21 cellular contexts compared by ENCODE assay signal in the genomic region with DNA sequence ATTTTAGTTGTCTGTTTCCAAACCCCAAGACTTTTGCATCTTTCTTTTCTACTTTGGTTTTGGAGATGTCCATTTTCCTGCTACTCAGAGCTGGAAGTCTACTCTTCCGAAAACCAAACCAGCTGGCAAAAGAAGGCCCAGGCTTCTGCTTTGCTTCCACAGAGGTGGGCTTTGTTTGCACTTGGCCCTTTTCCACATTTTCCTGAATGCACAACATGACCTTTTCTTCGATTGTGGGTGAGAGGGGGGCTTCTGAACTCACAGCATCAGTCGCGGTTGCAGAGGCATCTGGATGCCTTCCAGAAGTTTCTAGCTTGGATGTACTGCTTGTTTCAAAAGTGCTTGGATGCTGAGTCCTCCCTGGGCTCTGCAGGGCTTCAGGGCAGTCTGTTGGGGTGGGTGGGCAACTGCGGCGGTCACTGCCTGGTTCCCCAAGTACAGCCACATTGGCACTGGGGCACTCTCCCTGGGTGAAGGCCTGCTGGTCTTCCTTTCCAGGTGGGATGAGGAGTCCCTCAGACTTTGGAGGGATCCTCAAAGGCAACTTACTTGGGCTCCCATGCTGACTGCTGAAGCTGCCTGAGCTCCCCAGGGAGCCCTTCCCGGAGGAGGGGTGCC.
DNase-seq lines count a peak whose midpoint lies in the region; ATAC-seq, FAIRE-seq and TF ChIP-seq lines count a peak whose summit lies in the region.
"Had no signal": no experiment of that assay in that cellular context is flagged by ENCODE, and none has a peak within 500 bp of the region (broad histone marks: within the 10 kb centered on the region; RNA-seq: fewer than 3 reads in every experiment).

No MANE protein-coding gene starts in this region.

- H3K27ac ChIP-seq in kidney (ENCODE audit: low read depth in 2 of 2, low read length in 2 of 2): no peak overlapping the region
- H3K27ac ChIP-seq: A549 had no signal

- H3K27ac Mint-ChIP-seq in Caco-2 (ENCODE audit: unreplicated experiment): peak overlapping the region; percentile 35
- no peak overlapping the region for H3K27ac Mint-ChIP-seq in activated naive CD8-positive, alpha-beta T cell treated with anti-CD3 and anti-CD28 coated beads for 36 hours
- H3K27ac Mint-ChIP-seq: CD4-positive, alpha-beta memory T cell; GM23338; H9 had no signal

- no peaks in the 10 kb centered on the region for H3K27me3 Mint-ChIP-seq in Caco-2 (ENCODE audit: insufficient read depth, unreplicated experiment)
- peaks cover 3% of the 10 kb centered on the region for H3K27me3 Mint-ChIP-seq in activated naive CD8-positive, alpha-beta T cell treated with anti-CD3 and anti-CD28 coated beads for 36 hours
- H3K27me3 Mint-ChIP-seq: CD4-positive, alpha-beta memory T cell had no signal

- FAIRE-seq in kidney (lab: Jason Lieb, UNC): no peak
- FAIRE-seq: A549, G401.6, GM12892 had no signal

- intact Hi-C loops in Caco-2 (cut with micrococcal nuclease; ENCODE audit: unreplicated experiment): no loop called here
- intact Hi-C loops in kidney (cut with DNase I): no loop called here

- H3K4me1 ChIP-seq in Caco-2 (no peaks in the 10 kb centered on the region), kidney (ENCODE audit: control insufficient read depth in 1 of 2, insufficient read depth in 1 of 2, low read depth in 1 of 2, low read length in 2 of 2) (no peaks in the 10 kb centered on the region)
- H3K4me1 ChIP-seq: A549 had no signal

- no peaks in the 10 kb centered on the region for H3K4me1 Mint-ChIP-seq in Caco-2 (ENCODE audit: low read depth, unreplicated experiment)
- no peaks in the 10 kb centered on the region for H3K4me1 Mint-ChIP-seq in activated naive CD8-positive, alpha-beta T cell treated with anti-CD3 and anti-CD28 coated beads for 36 hours
- H3K4me1 Mint-ChIP-seq: CD4-positive, alpha-beta memory T cell had no signal

- H3K9me3 ChIP-seq in Caco-2 (no peaks in the 10 kb centered on the region), kidney (ENCODE audit: control insufficient read depth in 1 of 2, low read length in 2 of 2) (no peaks in the 10 kb centered on the region)
- H3K9me3 ChIP-seq: A549 had no signal

- H3K9ac ChIP-seq in kidney (ENCODE audit: low read length in 2 of 2): no peak overlapping the region

- no peaks in the 10 kb centered on the region for H3K36me3 ChIP-seq in Caco-2 (ENCODE audit: control insufficient read depth, insufficient read depth, low read length)
- H3K36me3 ChIP-seq in kidney (ENCODE audit: control insufficient read depth in 1 of 2, insufficient read depth in 2 of 2, low read length in 2 of 2): peaks cover 0 to 2% of the 10 kb centered on the region in 2 donors

- H3K4me3 ChIP-seq in Caco-2 (ENCODE audit: low read depth, low read length) (no peak overlapping the region), kidney (ENCODE audit: low read length in 2 of 2) (no peak overlapping the region)
- H3K4me3 ChIP-seq: A549, GM23338 had no signal

- no peaks in the 10 kb centered on the region for H3K36me3 Mint-ChIP-seq in Caco-2 (ENCODE audit: insufficient read depth, unreplicated experiment)
- no peaks in the 10 kb centered on the region for H3K36me3 Mint-ChIP-seq in activated naive CD8-positive, alpha-beta T cell treated with anti-CD3 and anti-CD28 coated beads for 36 hours
- H3K36me3 Mint-ChIP-seq: CD4-positive, alpha-beta memory T cell had no signal

- no peak for TF ChIP-seq CTCF in Caco-2 (IDR thresholded peaks at IDR 0.05; ENCODE audit: insufficient read depth in 1 of 2, low read depth in 1 of 2, low read length in 1 of 2, severe bottlenecking in 1 of 2, unreplicated experiment in 1 of 2)
- TF ChIP-seq CTCF in kidney (IDR thresholded peaks at IDR 0.05; ENCODE audit: borderline replicate concordance, extremely low read depth, insufficient read depth): no peak

- POLR2A ChIA-PET in Caco-2 (lab: Charles Lee): no interaction called here

- CTCF ChIA-PET in Caco-2 (lab: Charles Lee): no interaction called here

- H3K4me3 Mint-ChIP-seq in Caco-2 (ENCODE audit: unreplicated experiment): no peak overlapping the region
- H3K4me3 Mint-ChIP-seq in activated naive CD8-positive, alpha-beta T cell treated with anti-CD3 and anti-CD28 coated beads for 36 hours: no peak overlapping the region
- H3K4me3 Mint-ChIP-seq: CD4-positive, alpha-beta memory T cell; GM23338; H9 had no signal

- H3K9me3 Mint-ChIP-seq in Caco-2 (ENCODE audit: unreplicated experiment): no peaks in the 10 kb centered on the region
- H3K9me3 Mint-ChIP-seq in activated naive CD8-positive, alpha-beta T cell treated with anti-CD3 and anti-CD28 coated beads for 36 hours: no peaks in the 10 kb centered on the region
- H3K9me3 Mint-ChIP-seq: GM23338, H9 had no signal

- BruUV-seq in Caco-2 (replicated peaks; lab: Mats Ljungman, UMichigan): no TSS peak

- ATAC-seq in GM18519 (IDR thresholded peaks at IDR 0.05; ENCODE audit: low FRiP score, unreplicated experiment): no peak
- ATAC-seq: A549, GM23338, HCT116 had no signal

- no peak for DNase-seq in Caco-2
- DNase-seq in kidney: peak; percentile 53
- DNase-seq in pons (ENCODE audit: low spot score): peak; percentile 55
- peak; percentile 24 for DNase-seq in superior temporal gyrus (ENCODE audit: extremely low spot score)
- DNase-seq in activated naive CD4-positive, alpha-beta T cell treated with anti-CD3 and anti-CD28 coated beads, Interleukin-2, amount 50 U/mL, for 16 hours: no peak
- DNase-seq in NCI-H2227 treated with DMSO at 0.1 percent for 48 hours (lab: John Stamatoyannopoulos, UW): no peak
- no peak for DNase-seq in activated naive CD8-positive, alpha-beta T cell treated with anti-CD3 and anti-CD28 coated beads for 36 hours
- DNase-seq: 8988T; ACHN; AML-193; CD4-positive, alpha-beta memory T cell; COR-L47; DMS153; DND-41; H9 had no signal

- H3K27me3 ChIP-seq in Caco-2 (replicated peaks; ENCODE audit: control insufficient read depth, insufficient read depth, low read length): no peaks in the 10 kb centered on the region

Comparison
In these comparisons a context has a peak if more than half of its experiments do, and no peak if none do; other contexts are left out.
1. DNase-seq: peak in kidney (single experiment), pons (single experiment) and superior temporal gyrus (single experiment); none in Caco-2 (0 of 2), activated naive CD4-positive, alpha-beta T cell treated with anti-CD3 and anti-CD28 coated beads, Interleukin-2, amount 50 U/mL, for 16 hours (single experiment), NCI-H2227 treated with DMSO at 0.1 percent for 48 hours (single experiment) and activated naive CD8-positive, alpha-beta T cell treated with anti-CD3 and anti-CD28 coated beads for 36 hours (single experiment).